Comparison of ENCODE assay signal across 23 cellular contexts in the genomic region with DNA sequence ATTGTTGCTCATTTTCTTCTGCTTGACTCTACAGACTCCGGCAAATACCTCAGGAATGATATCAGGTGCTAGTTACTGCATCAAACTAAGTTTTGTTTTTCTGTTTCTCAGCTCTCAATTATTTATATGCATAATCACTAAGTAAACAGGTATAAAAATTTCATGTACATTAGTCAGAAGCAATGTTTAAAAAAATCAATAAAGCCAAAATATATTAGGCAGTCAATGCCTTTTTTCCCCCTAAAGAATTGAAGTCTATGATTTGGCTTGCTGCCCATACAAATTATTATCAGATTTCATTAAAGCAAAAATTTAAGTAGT. TPM values are rescaled to one million over a fixed set of nuclear protein-coding genes. Genes with fewer than 3 reads are reported as not detected.
"Had no signal": no experiment of that assay in that cellular context is flagged by ENCODE, and none has a peak within 500 bp of the region (broad histone marks: within the 10 kb centered on the region; RNA-seq: fewer than 3 reads in every experiment).

No MANE protein-coding gene starts in this region.

- H3K9me3 ChIP-seq: psoas muscle, stomach, suprapubic skin, tibial nerve had no signal

- H3K27ac ChIP-seq: psoas muscle, stomach, suprapubic skin, tibial nerve had no signal

- H3K4me1 Mint-ChIP-seq: activated naive CD8-positive, alpha-beta T cell treated with anti-CD3 and anti-CD28 coated beads, Interleukin-2, amount 50 U/mL, for 24 hours; brain; natural killer cell had no signal

- H3K9me3 Mint-ChIP-seq: activated CD4-positive, alpha-beta memory T cell treated with anti-CD3 and anti-CD28 coated beads for 36 hours; activated naive CD8-positive, alpha-beta T cell treated with anti-CD3 and anti-CD28 coated beads, Interleukin-2, amount 50 U/mL, for 24 hours; activated T-cell treated with anti-CD3 and anti-CD28 coated beads, Interleukin-2, amount 50 U/mL, for 72 hours; natural killer cell had no signal

- H3K36me3 ChIP-seq: stomach, suprapubic skin, tibial nerve had no signal

- H3K27ac Mint-ChIP-seq: activated CD4-positive, alpha-beta memory T cell treated with anti-CD3 and anti-CD28 coated beads for 36 hours; activated naive CD8-positive, alpha-beta T cell treated with anti-CD3 and anti-CD28 coated beads, Interleukin-2, amount 50 U/mL, for 24 hours; activated T-cell treated with anti-CD3 and anti-CD28 coated beads, Interleukin-2, amount 50 U/mL, for 72 hours; natural killer cell had no signal

- H3K4me1 ChIP-seq: psoas muscle, stomach, suprapubic skin, tibial nerve had no signal

- ATAC-seq: activated naive CD8-positive, alpha-beta T cell treated with anti-CD3 and anti-CD28 coated beads, Interleukin-2, amount 50 U/mL, for 24 hours; activated T-cell treated with anti-CD3 and anti-CD28 coated beads, Interleukin-2, amount 50 U/mL, for 72 hours; left ventricle myocardium superior; natural killer cell; psoas muscle; right cardiac atrium had no signal

- H3K36me3 Mint-ChIP-seq: activated CD4-positive, alpha-beta memory T cell treated with anti-CD3 and anti-CD28 coated beads for 36 hours; brain; natural killer cell had no signal

- FAIRE-seq: endometrium had no signal

- DNase-seq: activated CD4-positive, alpha-beta memory T cell treated with anti-CD3 and anti-CD28 coated beads for 36 hours; activated CD4-positive, alpha-beta T cell treated with anti-CD3 and anti-CD28 coated beads for 48 hours; activated effector memory CD4-positive, alpha-beta T cell treated with anti-CD3 and anti-CD28 coated beads, Interleukin-2, amount 50 U/mL, for 16 hours; activated naive CD4-positive, alpha-beta T cell treated with anti-CD3 and anti-CD28 coated beads, Interleukin-2, amount 50 U/mL, for 16 hours; activated naive CD8-positive, alpha-beta T cell treated with anti-CD3 and anti-CD28 coated beads, Interleukin-2, amount 50 U/mL, for 24 hours; activated T-cell treated with anti-CD3 and anti-CD28 coated beads, Interleukin-2, amount 50 U/mL, for 72 hours; erythroblast; foreskin fibroblast; left ventricle myocardium superior; mammary epithelial cell; midbrain; natural killer cell; psoas muscle; right cardiac atrium; stimulated activated CD4-positive, alpha-beta T cell treated with anti-CD3 and anti-CD28 coated beads, Interleukin-1b, Interleukin-23, amount 100 ng/mL, for 48 hours; stomach; T-helper 2 cell had no signal

- H3K4me3 ChIP-seq: psoas muscle, stomach, suprapubic skin, tibial nerve had no signal

- H3K4me3 Mint-ChIP-seq: activated CD4-positive, alpha-beta memory T cell treated with anti-CD3 and anti-CD28 coated beads for 36 hours; activated naive CD8-positive, alpha-beta T cell treated with anti-CD3 and anti-CD28 coated beads, Interleukin-2, amount 50 U/mL, for 24 hours; activated T-cell treated with anti-CD3 and anti-CD28 coated beads, Interleukin-2, amount 50 U/mL, for 72 hours; brain; natural killer cell had no signal

- H3K27me3 ChIP-seq: suprapubic skin, tibial nerve had no signal

RNA-seq across cellular contexts. Expression of a gene that starts 24.3 kb away (rescaled TPM):
- total RNA-seq: fibroblast of lung, left ventricle myocardium superior, natural killer cell, right cardiac atrium, skeletal muscle tissue, tibial nerve had no signal
- polyA plus RNA-seq: right cardiac atrium had no signal
